Comparison of ENCODE assay signal across 1 cellular context in genomic region chr2:241199897-241200821, GRCh38.
TF ChIP-seq lines count a peak whose summit lies in the region.

No MANE protein-coding gene starts in this region.

TF ChIP-seq in H1, 55 proteins besides CTCF, POLR2A, EP300 and RAD21:
- TF ChIP-seq BRCA1 (IDR thresholded peaks at IDR 0.05; ENCODE audit: low read depth, low read length): no peak
- peak; percentile 34; the same call in 1 of the 2 replicates for TF ChIP-seq CEBPB (IDR thresholded peaks at IDR 0.05; ENCODE audit: low read depth, low read length)
- TF ChIP-seq ATF2 (IDR thresholded peaks at IDR 0.05; ENCODE audit: low read length): no peak
